In genomic region chr6:146543211-146543939, GRCh38 we compare ENCODE assay signal across 8 cellular contexts. TPM values are rescaled to one million over a fixed set of nuclear protein-coding genes. Genes with fewer than 3 reads are reported as not detected.
DNase-seq lines count a peak whose midpoint lies in the region; ATAC-seq and TF ChIP-seq lines count a peak whose summit lies in the region.

Gene RAB32 (plus strand): TSS chr6:146543833. CDS start chr6:146543872, 39 bp downstream.

- no peaks in the 10 kb centered on the region for H3K27me3 ChIP-seq in BJ (ENCODE audit: control insufficient read depth, insufficient read depth, low read length)
- no peaks in the 10 kb centered on the region for H3K27me3 ChIP-seq in breast epithelium
- peaks cover 2% of the 10 kb centered on the region for H3K27me3 ChIP-seq in iPS-15b (ENCODE audit: control insufficient read depth, insufficient read depth, low read length)
- H3K27me3 ChIP-seq in rectal smooth muscle tissue (ENCODE audit: control insufficient read depth, insufficient read depth, low read length) = no peaks in the 10 kb centered on the region

- H3K4me1 ChIP-seq in breast epithelium = no peaks in the 10 kb centered on the region
- peaks cover 3% of the 10 kb centered on the region for H3K4me1 ChIP-seq in iPS-15b (ENCODE audit: control insufficient read depth, insufficient read depth, low read length)
- H3K4me1 ChIP-seq in rectal smooth muscle tissue (ENCODE audit: control insufficient read depth, insufficient read depth, low read length) = peaks cover 13% of the 10 kb centered on the region

- DNase-seq in BJ (ENCODE audit: low read depth) (peak; percentile 80), RPMI8226 (peak; percentile 38), breast epithelium (ENCODE audit: low spot score in 2 of 2) (peak; percentile 87 to 89), SHP77 treated with DMSO at 0.1 percent for 48 hours (lab: John Stamatoyannopoulos, UW) (no peak)

- intact Hi-C loops in breast epithelium (cut with DNase I; ENCODE audit: low total_unique reads) = no loop called here

- H3K36me3 ChIP-seq in BJ (ENCODE audit: control insufficient read depth, insufficient read depth, low read length) (no peaks in the 10 kb centered on the region), breast epithelium (no peaks in the 10 kb centered on the region), iPS-15b (ENCODE audit: control insufficient read depth, insufficient read depth, low read length) (no peaks in the 10 kb centered on the region), rectal smooth muscle tissue (ENCODE audit: control insufficient read depth, insufficient read depth, low read length) (no peaks in the 10 kb centered on the region)

- TF ChIP-seq CTCF in BJ (IDR thresholded peaks at IDR 0.05; ENCODE audit: insufficient read depth, low read depth, low read length) = peak; percentile 34; the same call in 1 of the 2 replicates
- peak; percentile 37 to 67 (median 37) for TF ChIP-seq CTCF in breast epithelium (IDR thresholded peaks at IDR 0.05)

- no peak for TF ChIP-seq POLR2A in breast epithelium (IDR thresholded peaks at IDR 0.05)

- ATAC-seq in GM19023 (IDR thresholded peaks at IDR 0.05; ENCODE audit: unreplicated experiment) (peak; percentile 88), HG03196 (IDR thresholded peaks at IDR 0.05; ENCODE audit: unreplicated experiment) (peak; percentile 63)

- H3K27ac ChIP-seq in breast epithelium = peak within 1 kb of the TSS; percentile 98 to 99
- peak within 1 kb of the TSS; percentile 93 for H3K27ac ChIP-seq in rectal smooth muscle tissue (ENCODE audit: low read depth, low read length)

- CTCF ChIA-PET in BJ (lab: Yijun Ruan, JAX) = interaction anchor here (1.0 to 1.5 kb wide), 5 partner anchors 9 to 158 kb away, joined by 3 to 7 read pairs (median 4); no protein-coding TSS in a partner anchor

- POLR2A ChIA-PET in BJ (lab: Charles Lee) = no interaction called here

- H3K4me3 ChIP-seq in BJ (ENCODE audit: low read depth, low read length) (peak within 1 kb of the TSS; percentile 94), breast epithelium (peak within 1 kb of the TSS; percentile 75 to 89 (median 76)), iPS-15b (ENCODE audit: low read depth, low read length) (peak within 1 kb of the TSS; percentile 85), rectal smooth muscle tissue (ENCODE audit: low read length) (peak within 1 kb of the TSS; percentile 90)

- H3K9me3 ChIP-seq in breast epithelium (no peaks in the 10 kb centered on the region), iPS-15b (ENCODE audit: control insufficient read depth, insufficient read depth, low read length) (no peaks in the 10 kb centered on the region)

- H3K9ac ChIP-seq in iPS-15b (ENCODE audit: low read depth, low read length) (peak within 1 kb of the TSS; percentile 73), rectal smooth muscle tissue (ENCODE audit: low read length) (peak within 1 kb of the TSS; percentile 89)

RNA-seq across cellular contexts. Expression of gene RAB32, which starts in this region (rescaled TPM):
- 77.3 and 86.5 TPM in 2 replicates for polyA plus RNA-seq in BJ (2011; rRNA removed)
- polyA minus RNA-seq in BJ (2011; rRNA and poly(A)+ RNA removed) = 9.2 and 16.6 TPM in 2 replicates
- 10 to 100 TPM; 32.5 to 43.8 (median 36.7) TPM for total RNA-seq in breast epithelium
